ENCODE assay signal across 8 cellular contexts in the genomic region with DNA sequence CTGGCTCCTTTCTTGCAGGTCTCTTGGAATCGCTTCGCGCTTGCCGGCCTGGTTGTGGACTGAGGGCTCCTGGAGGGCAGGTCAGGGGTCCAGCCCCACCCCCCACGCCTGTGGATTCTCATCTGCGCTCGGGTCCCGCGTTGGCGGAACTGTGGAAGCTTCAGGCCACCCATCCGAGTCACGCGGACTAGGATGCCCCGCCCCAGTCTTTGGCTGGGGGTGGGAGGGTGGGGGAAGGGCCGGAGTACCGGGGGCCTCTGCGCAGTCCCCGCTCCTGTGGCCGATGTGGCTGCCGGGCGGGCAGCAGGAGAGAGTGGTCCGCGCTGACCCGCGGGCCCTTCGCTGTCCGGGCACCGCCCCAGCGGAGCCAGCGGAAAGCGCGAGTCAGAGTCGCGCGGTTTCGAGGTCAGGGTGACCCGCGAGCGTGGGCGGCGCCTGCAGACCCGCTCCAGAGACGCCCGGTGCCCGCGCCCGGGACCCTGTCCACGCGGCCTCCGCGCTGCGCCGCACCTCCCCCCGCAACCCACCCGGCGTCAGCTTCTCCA.
DNase-seq lines count a peak whose midpoint lies in the region; ATAC-seq and TF ChIP-seq lines count a peak whose summit lies in the region.

No MANE protein-coding gene starts in this region.

- H3K36me3 ChIP-seq in urinary bladder (ENCODE audit: insufficient read depth): no peaks in the 10 kb centered on the region

- peak; percentile 69 to 70 for ATAC-seq in natural killer cell treated with Interleukin-12 subunit alpha and Interleukin-12 subunit beta and Interleukin-15 and Interleukin-18, amount 100 ng/mL, for 72 hours
- ATAC-seq in HG02571 (IDR thresholded peaks at IDR 0.05; ENCODE audit: unreplicated experiment): no peak

- TF ChIP-seq CTCF in fibroblast of mammary gland (conservative IDR thresholded peaks at IDR 0.05; ENCODE audit: control insufficient read depth, insufficient read depth, low read depth, low read length): no peak

- H3K4me1 ChIP-seq in urinary bladder (ENCODE audit: insufficient read depth): no peaks in the 10 kb centered on the region

- no peaks in the 10 kb centered on the region for H3K9me3 Mint-ChIP-seq in natural killer cell treated with Interleukin-12 subunit alpha and Interleukin-12 subunit beta and Interleukin-15 and Interleukin-18, amount 100 ng/mL, for 72 hours

- DNase-seq in NK-92 treated with Interleukin-12 subunit alpha and Interleukin-12 subunit beta, amount 100 ng/mL, for 24 hours (lab: John Stamatoyannopoulos, UW): peak; percentile 59
- no peak for DNase-seq in NK-92 (lab: John Stamatoyannopoulos, UW; ENCODE audit: unreplicated experiment)
- DNase-seq in activated T-cell treated with anti-CD3 and anti-CD28 coated beads, Interleukin-2, amount 50 U/mL, for 1 hour: peak; percentile 58
- peak; percentile 56 for DNase-seq in fibroblast of mammary gland (ENCODE audit: low read depth)
- DNase-seq in natural killer cell treated with Interleukin-12 subunit alpha and Interleukin-12 subunit beta and Interleukin-15 and Interleukin-18, amount 100 ng/mL, for 72 hours (ENCODE audit: low spot score): peak; percentile 88
- no peak for DNase-seq in KG1 (lab: John Stamatoyannopoulos, UW)

- H3K4me3 Mint-ChIP-seq in natural killer cell treated with Interleukin-12 subunit alpha and Interleukin-12 subunit beta and Interleukin-15 and Interleukin-18, amount 100 ng/mL, for 72 hours: peak overlapping the region; percentile 79

- H3K4me3 ChIP-seq in fibroblast of mammary gland (ENCODE audit: control insufficient read depth, low read depth, low read length) (peak overlapping the region; percentile 31), urinary bladder (ENCODE audit: low read depth, low read length) (peak overlapping the region; percentile 57)

- H3K27ac Mint-ChIP-seq in natural killer cell treated with Interleukin-12 subunit alpha and Interleukin-12 subunit beta and Interleukin-15 and Interleukin-18, amount 100 ng/mL, for 72 hours: peak overlapping the region; percentile 72 to 97

- H3K27ac ChIP-seq in urinary bladder (ENCODE audit: low read depth): peak overlapping the region; percentile 44

- peaks cover 77 to 81% of the 10 kb centered on the region in 2 donors for H3K4me1 Mint-ChIP-seq in natural killer cell treated with Interleukin-12 subunit alpha and Interleukin-12 subunit beta and Interleukin-15 and Interleukin-18, amount 100 ng/mL, for 72 hours (ENCODE audit: low read depth in 2 of 2)

- no peaks in the 10 kb centered on the region for H3K27me3 Mint-ChIP-seq in natural killer cell treated with Interleukin-12 subunit alpha and Interleukin-12 subunit beta and Interleukin-15 and Interleukin-18, amount 100 ng/mL, for 72 hours

- WGBS in urinary bladder: 2% methylated on average over 56 of the region's 56 CpGs

- peaks cover 5% of the 10 kb centered on the region for H3K36me3 Mint-ChIP-seq in natural killer cell treated with Interleukin-12 subunit alpha and Interleukin-12 subunit beta and Interleukin-15 and Interleukin-18, amount 100 ng/mL, for 72 hours

Comparison
In these comparisons a context has a peak if more than half of its experiments do, and no peak if none do; other contexts are left out.
1. DNase-seq: peak in NK-92 treated with Interleukin-12 subunit alpha and Interleukin-12 subunit beta, amount 100 ng/mL, for 24 hours (single experiment), activated T-cell treated with anti-CD3 and anti-CD28 coated beads, Interleukin-2, amount 50 U/mL, for 1 hour (single experiment), fibroblast of mammary gland (single experiment) and natural killer cell treated with Interleukin-12 subunit alpha and Interleukin-12 subunit beta and Interleukin-15 and Interleukin-18, amount 100 ng/mL, for 72 hours (single experiment); none in NK-92 (single experiment) and KG1 (single experiment).